1 cellular context compared by ENCODE assay signal in the genomic region with DNA sequence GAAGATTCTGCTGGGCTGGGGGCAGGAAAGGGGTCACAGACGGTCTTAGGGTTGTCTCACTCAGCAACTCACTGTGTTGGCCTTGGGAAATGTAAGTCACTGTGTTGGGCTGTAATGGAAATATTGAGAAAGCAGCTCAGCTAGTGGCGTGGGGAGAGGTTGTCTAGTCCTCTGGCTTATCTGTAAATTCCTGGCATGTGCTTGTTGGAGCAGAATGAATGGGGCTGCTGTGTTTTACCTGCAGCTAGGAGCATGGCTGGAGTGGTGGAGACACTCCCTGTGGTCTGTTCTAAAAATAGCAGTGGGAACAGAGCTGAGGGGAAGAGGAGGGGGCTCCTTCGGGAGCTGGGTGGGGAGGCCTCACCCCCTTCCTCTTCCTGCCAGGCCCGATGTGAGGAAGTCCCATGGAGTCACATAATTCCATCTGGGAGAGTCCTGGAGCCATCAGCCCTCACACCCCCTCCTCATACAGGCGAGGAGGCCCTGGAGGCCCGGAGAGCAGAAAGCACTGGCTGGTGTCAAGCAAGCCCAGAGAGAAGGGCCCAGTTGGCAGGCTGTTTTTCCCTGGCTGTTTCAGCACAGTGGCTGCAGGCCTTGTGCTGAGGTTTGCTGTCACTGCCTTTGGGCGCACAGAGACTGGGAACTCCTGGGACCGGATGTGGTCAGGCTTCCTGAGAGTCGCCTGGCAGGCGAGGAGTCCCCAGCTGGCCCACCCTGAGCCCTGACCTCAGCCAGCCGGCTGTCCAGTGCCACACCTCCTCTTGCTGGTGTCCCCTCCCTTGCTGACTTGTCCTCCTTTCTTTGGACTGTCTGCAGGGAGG.
TF ChIP-seq lines count a peak whose summit lies in the region.

No MANE protein-coding gene starts in this region.

TF ChIP-seq in HepG2, 621 proteins besides CTCF, POLR2A, EP300 and RAD21 (continued from another document and continues in another):
- TF ChIP-seq REST (IDR thresholded peaks at IDR 0.05; ENCODE audit: borderline replicate concordance in 1 of 2, low read depth in 1 of 2, low read length in 2 of 2) (no peak), THAP9 (CRISPR knock-in tag; IDR thresholded peaks at IDR 0.05; ENCODE audit: borderline replicate concordance) (0 out of 2 replicates have a peak, but pooled peaks have one; percentile 19), ZNF34 (CRISPR knock-in tag; IDR thresholded peaks at IDR 0.05; ENCODE audit: borderline replicate concordance) (no peak), ZNF230 (CRISPR knock-in tag; IDR thresholded peaks at IDR 0.05) (no peak), ZNF616 (CRISPR knock-in tag; IDR thresholded peaks at IDR 0.05; ENCODE audit: low read depth) (no peak), ZNF770 (CRISPR knock-in tag; IDR thresholded peaks at IDR 0.05) (peak; percentile 46; the same call in 1 of the 2 replicates), ZNF768 (CRISPR knock-in tag; IDR thresholded peaks at IDR 0.05) (peak; percentile 47; the same call in 1 of the 2 replicates), NFKB2 (CRISPR knock-in tag; IDR thresholded peaks at IDR 0.05; ENCODE audit: borderline replicate concordance) (no peak), ZNF670 (CRISPR knock-in tag; IDR thresholded peaks at IDR 0.05; ENCODE audit: borderline replicate concordance) (no peak), SOX13 (IDR thresholded peaks at IDR 0.05) (no peak), SOX13 (CRISPR knock-in tag; conservative IDR thresholded peaks at IDR 0.05 in 1 of 2, IDR thresholded peaks at IDR 0.05 in 1 of 2) (0 out of 4 replicates have a peak, but pooled peaks of 1 of the 2 experiments have one; percentile 19), KMT2A (CRISPR knock-in tag; IDR thresholded peaks at IDR 0.05) (no peak), KDM3A (CRISPR knock-in tag; IDR thresholded peaks at IDR 0.05; ENCODE audit: low read depth) (no peak), TBX2 (CRISPR knock-in tag; IDR thresholded peaks at IDR 0.05; ENCODE audit: borderline replicate concordance) (peak; percentile 37; the same call in 1 of the 2 replicates), HNRNPUL1 (IDR thresholded peaks at IDR 0.05; ENCODE audit: low read depth, low read length) (no peak), NR1H2 (CRISPR knock-in tag; IDR thresholded peaks at IDR 0.05; ENCODE audit: borderline replicate concordance, low read depth) (no peak), CENPX (CRISPR knock-in tag; IDR thresholded peaks at IDR 0.05) (no peak), NR2F1 (CRISPR knock-in tag; IDR thresholded peaks at IDR 0.05) (no peak), ZNF136 (CRISPR knock-in tag; IDR thresholded peaks at IDR 0.05; ENCODE audit: low read depth) (no peak), PCBP2 (optimal IDR thresholded peaks at IDR 0.05; ENCODE audit: low read depth, low read length, poor library complexity, severe bottlenecking) (no peak), ZNF33B (CRISPR knock-in tag; IDR thresholded peaks at IDR 0.05) (no peak), BCL6 (CRISPR knock-in tag; IDR thresholded peaks at IDR 0.05) (peak; percentile 81), ZNF292 (CRISPR knock-in tag; IDR thresholded peaks at IDR 0.05; ENCODE audit: borderline replicate concordance, low read depth) (peak; percentile 55; the same call in 1 of the 2 replicates), HCFC1 (IDR thresholded peaks at IDR 0.05; ENCODE audit: low read depth, low read length) (no peak), MXI1 (IDR thresholded peaks at IDR 0.05; ENCODE audit: borderline replicate concordance, low read depth, low read length) (peak; percentile 41; the same call in 1 of the 3 replicates), ZNF891 (CRISPR knock-in tag; IDR thresholded peaks at IDR 0.05) (no peak), TGIF2 (CRISPR knock-in tag; IDR thresholded peaks at IDR 0.05) (peak; percentile 65; the same call in 1 of the 2 replicates), KAT8 (CRISPR knock-in tag; IDR thresholded peaks at IDR 0.05) (0 out of 2 replicates have a peak, but pooled peaks have one; percentile 27), CREM (IDR thresholded peaks at IDR 0.05) (0 out of 2 replicates have a peak, but pooled peaks have one; percentile 32), CREM (CRISPR knock-in tag; IDR thresholded peaks at IDR 0.05) (no peak), FOSL2 (CRISPR knock-in tag; IDR thresholded peaks at IDR 0.05) (peak; percentile 78), ZSCAN29 (CRISPR knock-in tag; conservative IDR thresholded peaks at IDR 0.05) (0 out of 2 replicates have a peak, but pooled peaks have one; percentile 17), SRSF4 (IDR thresholded peaks at IDR 0.05; ENCODE audit: low read depth, low read length, poor library complexity, severe bottlenecking) (no peak), MEIS1 (CRISPR knock-in tag; IDR thresholded peaks at IDR 0.05; ENCODE audit: borderline replicate concordance) (no peak), TFAP4 (IDR thresholded peaks at IDR 0.05; ENCODE audit: borderline replicate concordance, low read depth) (peak; percentile 38; the same call in 1 of the 2 replicates), ZFP36 (IDR thresholded peaks at IDR 0.05; ENCODE audit: borderline replicate concordance, low read depth, low read length, partially characterized antibody) (no peak), ZNF567 (CRISPR knock-in tag; IDR thresholded peaks at IDR 0.05; ENCODE audit: borderline replicate concordance) (no peak), ZNF207 (IDR thresholded peaks at IDR 0.05; ENCODE audit: borderline replicate concordance) (no peak), ZNF496 (CRISPR knock-in tag; IDR thresholded peaks at IDR 0.05; ENCODE audit: insufficient replicate concordance) (no peak), HIVEP1 (CRISPR knock-in tag; IDR thresholded peaks at IDR 0.05) (peak; percentile 74; the same call in 1 of the 2 replicates)
- TF ChIP-seq, protein P1, sequence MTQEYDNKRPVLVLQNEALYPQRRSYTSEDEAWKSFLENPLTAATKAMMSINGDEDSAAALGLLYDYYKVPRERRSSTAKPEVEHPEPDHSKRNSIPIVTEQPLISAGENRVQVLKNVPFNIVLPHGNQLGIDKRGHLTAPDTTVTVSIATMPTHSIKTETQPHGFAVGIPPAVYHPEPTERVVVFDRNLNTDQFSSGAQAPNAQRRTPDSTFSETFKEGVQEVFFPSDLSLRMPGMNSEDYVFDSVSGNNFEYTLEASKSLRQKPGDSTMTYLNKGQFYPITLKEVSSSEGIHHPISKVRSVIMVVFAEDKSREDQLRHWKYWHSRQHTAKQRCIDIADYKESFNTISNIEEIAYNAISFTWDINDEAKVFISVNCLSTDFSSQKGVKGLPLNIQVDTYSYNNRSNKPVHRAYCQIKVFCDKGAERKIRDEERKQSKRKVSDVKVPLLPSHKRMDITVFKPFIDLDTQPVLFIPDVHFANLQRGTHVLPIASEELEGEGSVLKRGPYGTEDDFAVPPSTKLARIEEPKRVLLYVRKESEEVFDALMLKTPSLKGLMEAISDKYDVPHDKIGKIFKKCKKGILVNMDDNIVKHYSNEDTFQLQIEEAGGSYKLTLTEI (CRISPR knock-in tag; conservative IDR thresholded peaks at IDR 0.05) = no peak
- TF ChIP-seq, protein P2, sequence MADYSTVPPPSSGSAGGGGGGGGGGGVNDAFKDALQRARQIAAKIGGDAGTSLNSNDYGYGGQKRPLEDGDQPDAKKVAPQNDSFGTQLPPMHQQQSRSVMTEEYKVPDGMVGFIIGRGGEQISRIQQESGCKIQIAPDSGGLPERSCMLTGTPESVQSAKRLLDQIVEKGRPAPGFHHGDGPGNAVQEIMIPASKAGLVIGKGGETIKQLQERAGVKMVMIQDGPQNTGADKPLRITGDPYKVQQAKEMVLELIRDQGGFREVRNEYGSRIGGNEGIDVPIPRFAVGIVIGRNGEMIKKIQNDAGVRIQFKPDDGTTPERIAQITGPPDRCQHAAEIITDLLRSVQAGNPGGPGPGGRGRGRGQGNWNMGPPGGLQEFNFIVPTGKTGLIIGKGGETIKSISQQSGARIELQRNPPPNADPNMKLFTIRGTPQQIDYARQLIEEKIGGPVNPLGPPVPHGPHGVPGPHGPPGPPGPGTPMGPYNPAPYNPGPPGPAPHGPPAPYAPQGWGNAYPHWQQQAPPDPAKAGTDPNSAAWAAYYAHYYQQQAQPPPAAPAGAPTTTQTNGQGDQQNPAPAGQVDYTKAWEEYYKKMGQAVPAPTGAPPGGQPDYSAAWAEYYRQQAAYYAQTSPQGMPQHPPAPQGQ (CRISPR knock-in tag; IDR thresholded peaks at IDR 0.05; ENCODE audit: borderline replicate concordance) = no peak
- TF ChIP-seq, protein P3, sequence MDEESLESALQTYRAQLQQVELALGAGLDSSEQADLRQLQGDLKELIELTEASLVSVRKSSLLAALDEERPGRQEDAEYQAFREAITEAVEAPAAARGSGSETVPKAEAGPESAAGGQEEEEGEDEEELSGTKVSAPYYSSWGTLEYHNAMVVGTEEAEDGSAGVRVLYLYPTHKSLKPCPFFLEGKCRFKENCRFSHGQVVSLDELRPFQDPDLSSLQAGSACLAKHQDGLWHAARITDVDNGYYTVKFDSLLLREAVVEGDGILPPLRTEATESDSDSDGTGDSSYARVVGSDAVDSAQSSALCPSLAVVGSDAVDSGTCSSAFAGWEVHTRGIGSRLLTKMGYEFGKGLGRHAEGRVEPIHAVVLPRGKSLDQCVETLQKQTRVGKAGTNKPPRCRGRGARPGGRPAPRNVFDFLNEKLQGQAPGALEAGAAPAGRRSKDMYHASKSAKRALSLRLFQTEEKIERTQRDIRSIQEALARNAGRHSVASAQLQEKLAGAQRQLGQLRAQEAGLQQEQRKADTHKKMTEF (CRISPR knock-in tag; IDR thresholded peaks at IDR 0.05) = peak; percentile 65; the same call in 1 of the 2 replicates
- TF ChIP-seq, protein P4, sequence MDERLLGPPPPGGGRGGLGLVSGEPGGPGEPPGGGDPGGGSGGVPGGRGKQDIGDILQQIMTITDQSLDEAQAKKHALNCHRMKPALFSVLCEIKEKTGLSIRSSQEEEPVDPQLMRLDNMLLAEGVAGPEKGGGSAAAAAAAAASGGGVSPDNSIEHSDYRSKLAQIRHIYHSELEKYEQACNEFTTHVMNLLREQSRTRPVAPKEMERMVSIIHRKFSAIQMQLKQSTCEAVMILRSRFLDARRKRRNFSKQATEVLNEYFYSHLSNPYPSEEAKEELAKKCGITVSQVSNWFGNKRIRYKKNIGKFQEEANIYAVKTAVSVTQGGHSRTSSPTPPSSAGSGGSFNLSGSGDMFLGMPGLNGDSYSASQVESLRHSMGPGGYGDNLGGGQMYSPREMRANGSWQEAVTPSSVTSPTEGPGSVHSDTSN (CRISPR knock-in tag; IDR thresholded peaks at IDR 0.05) = no peak
- TF ChIP-seq, protein P5, sequence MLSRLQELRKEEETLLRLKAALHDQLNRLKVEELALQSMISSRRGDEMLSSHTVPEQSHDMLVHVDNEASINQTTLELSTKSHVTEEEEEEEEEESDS (CRISPR knock-in tag; IDR thresholded peaks at IDR 0.05; ENCODE audit: borderline replicate concordance) = no peak
